Comparison of ENCODE assay signal across 16 cellular contexts in the genomic region with DNA sequence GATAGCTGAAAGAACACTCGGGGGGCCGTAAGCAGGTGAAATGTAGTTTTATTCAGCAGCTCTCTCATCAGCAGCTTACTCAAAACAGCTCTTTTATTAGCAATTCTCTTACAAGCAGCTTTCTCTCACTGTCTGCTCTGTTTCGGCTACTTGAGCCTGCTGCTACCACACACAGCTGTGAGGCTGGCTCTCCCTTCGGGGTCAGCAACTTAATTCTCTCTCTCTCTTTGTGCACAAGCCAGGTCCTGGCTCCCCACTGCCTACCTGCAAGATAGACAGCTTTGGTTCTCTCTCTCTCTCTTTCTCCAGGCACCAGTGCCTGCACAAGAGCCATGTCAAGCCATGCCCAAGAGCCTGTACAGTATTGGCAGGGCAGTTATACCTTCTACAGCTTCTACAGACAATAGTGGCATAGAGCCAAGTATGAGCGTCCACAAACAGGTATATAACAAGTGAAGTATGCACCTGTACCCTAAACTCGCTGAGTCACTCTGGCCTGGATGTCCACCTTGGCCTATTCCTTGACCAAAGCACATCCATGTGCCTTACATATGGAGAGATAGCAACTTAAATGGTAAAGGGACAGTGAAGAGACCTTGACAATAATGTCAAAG.
"Had no signal": no experiment of that assay in that cellular context is flagged by ENCODE, and none has a peak within 500 bp of the region (broad histone marks: within the 10 kb centered on the region; RNA-seq: fewer than 3 reads in every experiment).

No MANE protein-coding gene starts in this region.

- ATAC-seq: activated CD4-positive, CD25-positive, alpha-beta regulatory T cell treated with anti-CD3 and anti-CD28 coated beads, Interleukin-2, amount 50 U/mL, for 24 hours; naive thymus-derived CD4-positive, alpha-beta T cell; sciatic nerve; stimulated activated naive B cell treated with anti-CD40 and anti-IgM and Interleukin-4, amounts not matched to agents 10 μg/mL and 1 μg/mL and 100 μg/mL, for 72 hours had no signal

- H3K27ac Mint-ChIP-seq: activated naive CD4-positive, alpha-beta T cell treated with anti-CD3 and anti-CD28 coated beads, Interleukin-2, amount 50 U/mL, for 24 hours; naive thymus-derived CD4-positive, alpha-beta T cell; stimulated activated naive B cell treated with anti-CD40 and anti-IgM and Interleukin-4, amounts not matched to agents 10 μg/mL and 1 μg/mL and 100 μg/mL, for 72 hours had no signal

- H3K4me1 Mint-ChIP-seq: activated naive CD4-positive, alpha-beta T cell treated with anti-CD3 and anti-CD28 coated beads, Interleukin-2, amount 50 U/mL, for 24 hours; naive thymus-derived CD4-positive, alpha-beta T cell; stimulated activated naive B cell treated with anti-CD40 and anti-IgM and Interleukin-4, amounts not matched to agents 10 μg/mL and 1 μg/mL and 100 μg/mL, for 72 hours had no signal

- DNase-seq: activated CD4-positive, alpha-beta T cell treated with anti-CD3 and anti-CD28 coated beads, Interleukin-2, amount 50 U/mL, for 4 hours; activated effector memory CD4-positive, alpha-beta T cell treated with Interleukin-2 at 50 U/mL for 16 hours; activated T-cell treated with anti-CD3 and anti-CD28 coated beads, Interleukin-2, amount 50 U/mL, for 1 hour; caudate nucleus; effector memory CD4-positive, alpha-beta T cell; kidney; naive thymus-derived CD4-positive, alpha-beta T cell; occipital lobe; spleen; stimulated activated CD4-positive, alpha-beta T cell treated with anti-CD3 and anti-CD28 coated beads, Interleukin-1b, Interleukin-23, amount 100 ng/mL, for 48 hours; stimulated activated naive B cell treated with anti-CD40 and anti-IgM and Interleukin-4, amounts not matched to agents 10 μg/mL and 1 μg/mL and 100 μg/mL, for 72 hours; T-helper 2 cell; transverse colon had no signal

- H3K36me3 Mint-ChIP-seq: activated naive CD4-positive, alpha-beta T cell treated with anti-CD3 and anti-CD28 coated beads, Interleukin-2, amount 50 U/mL, for 24 hours; naive thymus-derived CD4-positive, alpha-beta T cell; stimulated activated naive B cell treated with anti-CD40 and anti-IgM and Interleukin-4, amounts not matched to agents 10 μg/mL and 1 μg/mL and 100 μg/mL, for 72 hours had no signal

- H3K9me3 Mint-ChIP-seq: activated naive CD4-positive, alpha-beta T cell treated with anti-CD3 and anti-CD28 coated beads, Interleukin-2, amount 50 U/mL, for 24 hours; naive thymus-derived CD4-positive, alpha-beta T cell; stimulated activated naive B cell treated with anti-CD40 and anti-IgM and Interleukin-4, amounts not matched to agents 10 μg/mL and 1 μg/mL and 100 μg/mL, for 72 hours had no signal

- H3K4me3 Mint-ChIP-seq: activated naive CD4-positive, alpha-beta T cell treated with anti-CD3 and anti-CD28 coated beads, Interleukin-2, amount 50 U/mL, for 24 hours; naive thymus-derived CD4-positive, alpha-beta T cell; stimulated activated naive B cell treated with anti-CD40 and anti-IgM and Interleukin-4, amounts not matched to agents 10 μg/mL and 1 μg/mL and 100 μg/mL, for 72 hours had no signal
